In the genomic region with DNA sequence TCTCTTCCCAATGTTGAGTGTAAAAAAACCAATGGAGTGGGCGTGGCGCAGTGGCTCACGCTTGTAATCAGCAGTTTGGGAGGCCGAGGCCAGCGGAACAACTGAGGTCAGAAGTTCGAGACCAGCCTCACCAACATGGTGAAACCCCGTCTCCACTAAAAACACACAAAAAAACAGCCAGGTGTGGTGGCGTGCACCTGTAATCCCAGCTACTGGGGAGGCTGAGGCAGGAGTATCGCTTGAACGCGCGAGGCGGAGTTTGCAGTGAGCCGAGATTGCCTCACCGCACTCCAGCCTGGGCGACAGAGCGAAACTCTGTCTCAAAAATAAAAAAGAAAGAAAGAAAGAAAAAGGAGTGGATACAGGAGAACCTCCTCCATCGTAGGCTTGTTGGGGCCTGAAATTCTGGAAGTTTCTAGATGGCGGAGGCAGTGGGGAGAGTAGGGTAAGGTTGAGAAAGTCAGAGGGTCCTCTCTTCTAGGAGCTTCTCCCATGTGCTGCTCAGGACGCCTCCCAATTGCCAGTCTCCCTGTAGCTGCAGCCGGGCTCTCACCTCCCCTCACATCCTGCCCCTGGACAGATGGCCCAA, we compare ENCODE assay signal across 8 cellular contexts. TPM values are rescaled to one million over a fixed set of nuclear protein-coding genes. Genes with fewer than 3 reads are reported as not detected.
A peak's percentile ranks its signal among the peaks of the same experiment; 100 is the strongest.
DNase-seq lines count a peak whose midpoint lies in the region; ATAC-seq and TF ChIP-seq lines count a peak whose summit lies in the region.

No MANE protein-coding gene starts in this region.

- intact Hi-C loops in naive thymus-derived CD4-positive, alpha-beta T cell (cut with micrococcal nuclease), result loop anchor here (1.0 to 5.0 kb wide), 16 partner anchors 12 to 563 kb away; a partner anchor contains a TSS

- H3K4me1 ChIP-seq in naive thymus-derived CD4-positive, alpha-beta T cell (ENCODE audit: control insufficient read depth in 2 of 2, insufficient read depth in 2 of 2, low read length in 2 of 2), result peaks cover 10% of the 10 kb centered on the region in 2 donors

- DNase-seq in AG04449 (ENCODE audit: low read depth, low spot score) (no peak), C1 segment of cervical spinal cord (lab: John Stamatoyannopoulos, UW) (no peak), DMS79 treated with DMSO at 0.1 percent for 48 hours (lab: John Stamatoyannopoulos, UW) (no peak), NCI-H1417 treated with DMSO at 0.1 percent for 48 hours (lab: John Stamatoyannopoulos, UW) (no peak)
- DNase-seq in central memory CD8-positive, alpha-beta T cell (ENCODE audit: low spot score in 2 of 2), result no peak
- DNase-seq in naive thymus-derived CD4-positive, alpha-beta T cell, result no peak

- H3K4me3 Mint-ChIP-seq in central memory CD8-positive, alpha-beta T cell, result peak overlapping the region; percentile 83
- peak overlapping the region; percentile 83 to 92 (median 90) for H3K4me3 Mint-ChIP-seq in naive thymus-derived CD4-positive, alpha-beta T cell

- H3K27ac Mint-ChIP-seq in central memory CD8-positive, alpha-beta T cell (ENCODE audit: low read depth), result peak overlapping the region; percentile 89
- H3K27ac Mint-ChIP-seq in naive thymus-derived CD4-positive, alpha-beta T cell, result peak overlapping the region; percentile 76 to 94 (median 91)

- no peaks in the 10 kb centered on the region for H3K27me3 Mint-ChIP-seq in central memory CD8-positive, alpha-beta T cell
- H3K27me3 Mint-ChIP-seq in naive thymus-derived CD4-positive, alpha-beta T cell, result no peaks in the 10 kb centered on the region

- CTCF ChIA-PET in AG04449 (lab: Yijun Ruan, JAX), result interaction anchor here (0.8 to 2.6 kb wide), 8 partner anchors 8 to 129 kb away, joined by 3 to 27 read pairs (median 6); a partner anchor contains a TSS
- CTCF ChIA-PET in naive thymus-derived CD4-positive, alpha-beta T cell (lab: Charles Lee), result interaction anchor here (0.6 to 6.2 kb wide), 8 partner anchors 12 to 135 kb away, joined by 3 to 37 read pairs (median 4); a partner anchor contains a TSS

- H3K4me1 Mint-ChIP-seq in central memory CD8-positive, alpha-beta T cell, result peaks cover 31% of the 10 kb centered on the region
- peaks cover 26 to 51% (median 36%) of the 10 kb centered on the region in 7 donors for H3K4me1 Mint-ChIP-seq in naive thymus-derived CD4-positive, alpha-beta T cell

- peaks cover 11% of the 10 kb centered on the region for H3K36me3 Mint-ChIP-seq in central memory CD8-positive, alpha-beta T cell (ENCODE audit: insufficient read depth)
- H3K36me3 Mint-ChIP-seq in naive thymus-derived CD4-positive, alpha-beta T cell, result peaks cover 0 to 10% (median 5%) of the 10 kb centered on the region in 5 donors

- H3K27me3 ChIP-seq in naive thymus-derived CD4-positive, alpha-beta T cell (ENCODE audit: control insufficient read depth in 2 of 2, insufficient read depth in 2 of 2, low read length in 2 of 2), result no peaks in the 10 kb centered on the region

- peak overlapping the region; percentile 95 for H3K27ac ChIP-seq in KOPT-K1 (ENCODE audit: low read depth, low read length, poor library complexity, severe bottlenecking)
- peak overlapping the region; percentile 99 for H3K27ac ChIP-seq in naive thymus-derived CD4-positive, alpha-beta T cell (ENCODE audit: low read depth, low read length)

- no peaks in the 10 kb centered on the region for H3K9me3 Mint-ChIP-seq in central memory CD8-positive, alpha-beta T cell
- H3K9me3 Mint-ChIP-seq in naive thymus-derived CD4-positive, alpha-beta T cell, result peaks cover 0 to 2% (median 0%) of the 10 kb centered on the region in 11 donors

- POLR2A ChIA-PET in AG04449 (lab: Yijun Ruan, JAX), result interaction anchor here (0.7 to 2.4 kb wide), 6 partner anchors 13 to 371 kb away, joined by 3 to 23 read pairs (median 3); a partner anchor contains a TSS
- POLR2A ChIA-PET in naive thymus-derived CD4-positive, alpha-beta T cell (lab: Charles Lee), result interaction anchor here (0.6 to 9.3 kb wide), 19 partner anchors 8 to 159 kb away, joined by 3 to 159 read pairs (median 8); a partner anchor contains a TSS

- H3K9me3 ChIP-seq in KOPT-K1 (ENCODE audit: insufficient read depth, low read length, poor library complexity, severe bottlenecking), result no peaks in the 10 kb centered on the region
- no peaks in the 10 kb centered on the region for H3K9me3 ChIP-seq in naive thymus-derived CD4-positive, alpha-beta T cell (ENCODE audit: control insufficient read depth in 2 of 3, low read length in 3 of 3)

- ATAC-seq in central memory CD8-positive, alpha-beta T cell (replicated peaks; ENCODE audit: extremely low read depth, poor library complexity, severe bottlenecking), result no peak
- ATAC-seq in naive thymus-derived CD4-positive, alpha-beta T cell, result no peak
- no peak for ATAC-seq in HG03135 (IDR thresholded peaks at IDR 0.05; ENCODE audit: unreplicated experiment)

- H3K36me3 ChIP-seq in KOPT-K1 (ENCODE audit: insufficient read depth, low read length), result peaks cover 25% of the 10 kb centered on the region
- peaks cover 0 to 28% (median 3%) of the 10 kb centered on the region in 3 experiments for H3K36me3 ChIP-seq in naive thymus-derived CD4-positive, alpha-beta T cell (ENCODE audit: control insufficient read depth in 2 of 3, insufficient read depth in 3 of 3, low read length in 3 of 3)

- TF ChIP-seq CTCF in AG04449 (IDR thresholded peaks at IDR 0.05; ENCODE audit: insufficient read depth, low read length, missing control alignments), result no peak

- H3K4me3 ChIP-seq in AG04449 (ENCODE audit: low read depth, low read length), result peak overlapping the region; percentile 40
- H3K4me3 ChIP-seq in naive thymus-derived CD4-positive, alpha-beta T cell (ENCODE audit: low read length), result peak overlapping the region; percentile 92

RNA-seq across cellular contexts. Expression of a gene that starts 0.7 kb away (rescaled TPM):
- 10 to 100 TPM; 11.9 to 20.9 (median 19.3) TPM for total RNA-seq in naive thymus-derived CD4-positive, alpha-beta T cell
- polyA plus RNA-seq in naive thymus-derived CD4-positive, alpha-beta T cell, result 1 to 10 TPM; 4.5 to 6.8 TPM

RNA-seq across cellular contexts. Expression of a gene that starts 12.6 kb away (rescaled TPM):
- total RNA-seq in naive thymus-derived CD4-positive, alpha-beta T cell, result 10 to 100 TPM in 4 of 5 experiments, 1 to 10 TPM in 1; 8.8 to 24.3 (median 16.3) TPM
- polyA plus RNA-seq in naive thymus-derived CD4-positive, alpha-beta T cell, result 10 to 100 TPM; 29.7 to 33.2 TPM

RNA-seq across cellular contexts. Expression of a gene that starts 24.2 kb away (rescaled TPM):
- 10 to 100 TPM in 4 of 5 experiments, 1 to 10 TPM in 1; 9.1 to 17.4 (median 13.8) TPM for total RNA-seq in naive thymus-derived CD4-positive, alpha-beta T cell
- polyA plus RNA-seq in naive thymus-derived CD4-positive, alpha-beta T cell, result 10 to 100 TPM in 1 of 2 donors, 1 to 10 TPM in 1; 8.9 to 11.7 TPM

RNA-seq across cellular contexts. Expression of a gene that starts 26.6 kb away (rescaled TPM):
- 10 to 100 TPM; 10.2 to 37.1 (median 21.4) TPM for total RNA-seq in naive thymus-derived CD4-positive, alpha-beta T cell
- polyA plus RNA-seq in naive thymus-derived CD4-positive, alpha-beta T cell, result 1 to 10 TPM; 2.6 to 4.4 TPM

RNA-seq across cellular contexts. Expression of a gene that starts 32.5 kb away (rescaled TPM):
- 1 to 10 TPM; 6.0 to 8.5 (median 7.3) TPM for total RNA-seq in naive thymus-derived CD4-positive, alpha-beta T cell
- polyA plus RNA-seq in naive thymus-derived CD4-positive, alpha-beta T cell, result 1 to 10 TPM; 1.6 to 2.4 TPM
